In the genomic region with DNA sequence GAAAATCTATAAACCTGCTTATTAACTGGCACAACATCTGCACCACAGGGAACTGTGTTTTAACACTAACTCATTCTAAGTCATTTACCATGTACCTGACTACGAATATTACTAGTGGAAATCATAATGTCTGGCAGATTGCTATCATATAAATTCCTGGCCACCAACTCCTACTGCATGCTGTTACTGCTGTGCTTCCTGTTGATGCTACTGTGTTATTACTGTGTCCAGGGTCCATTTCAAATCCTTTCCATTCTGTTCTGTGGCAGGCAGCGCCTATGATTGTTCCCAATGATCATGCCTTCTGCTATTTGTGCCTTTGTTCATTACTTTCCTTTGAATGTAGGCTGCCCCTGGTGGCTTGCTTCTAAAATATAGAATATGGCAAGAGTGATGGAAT, we compare ENCODE assay signal across 25 cellular contexts.
"Had no signal": no experiment of that assay in that cellular context is flagged by ENCODE, and none has a peak within 500 bp of the region (broad histone marks: within the 10 kb centered on the region; RNA-seq: fewer than 3 reads in every experiment).

No MANE protein-coding gene starts in this region.

- DNase-seq: activated gamma-delta T cell treated with Interleukin-2 at 50 U/mL for 16 hours; activated T-cell treated with anti-CD3 and anti-CD28 coated beads, Interleukin-2, amount 50 U/mL, for 1 hour; aorta; caudate nucleus; dermis blood vessel endothelial cell; effector CD8-positive, alpha-beta T cell; erythroblast; foreskin fibroblast; kidney; lower lobe of right lung; mesendoderm; naive B cell; ovary; stimulated activated CD4-positive, alpha-beta T cell treated with anti-CD3 and anti-CD28 coated beads, Interleukin-12 subunit alpha, Interleukin-12 subunit beta, amount 100 ng/mL, for 4 hours; stimulated activated CD4-positive, alpha-beta T cell treated with anti-CD3 and anti-CD28 coated beads, Interleukin-4, amount 100 ng/mL, for 4 hours; stimulated activated naive CD8-positive, alpha-beta T cell treated with anti-CD3 and anti-CD28 coated beads, Interleukin-15, amount 100 ng/mL, for 72 hours; tibial artery; uterus had no signal

- H3K4me3 ChIP-seq: lower lobe of right lung, neural progenitor cell, ovary, prostate gland, right atrium auricular region, tibial artery, uterus had no signal

- H3K4me2 ChIP-seq: neural progenitor cell had no signal

- H3K27ac ChIP-seq: lower lobe of right lung, neural progenitor cell, ovary, prostate gland, uterus had no signal

- H3K4me3 Mint-ChIP-seq: activated naive CD4-positive, alpha-beta T cell treated with anti-CD3 and anti-CD28 coated beads, Interleukin-2, amount 50 U/mL, for 24 hours; brain; naive B cell; neural progenitor cell; stimulated activated naive CD8-positive, alpha-beta T cell treated with anti-CD3 and anti-CD28 coated beads, Interleukin-15, amount 100 ng/mL, for 72 hours; WTC11 had no signal

- ATAC-seq: left lobe of liver; lower lobe of right lung; stimulated activated naive CD8-positive, alpha-beta T cell treated with anti-CD3 and anti-CD28 coated beads, Interleukin-15, amount 100 ng/mL, for 72 hours; WTC11 had no signal

- H3K4me1 Mint-ChIP-seq: brain had no signal

- H3K36me3 ChIP-seq: lower lobe of right lung, neural progenitor cell, ovary, prostate gland, right atrium auricular region, tibial artery, uterus had no signal

- H3K27ac Mint-ChIP-seq: activated naive CD4-positive, alpha-beta T cell treated with anti-CD3 and anti-CD28 coated beads, Interleukin-2, amount 50 U/mL, for 24 hours; neural progenitor cell; stimulated activated naive CD8-positive, alpha-beta T cell treated with anti-CD3 and anti-CD28 coated beads, Interleukin-15, amount 100 ng/mL, for 72 hours; WTC11 had no signal

- H3K4me1 ChIP-seq: neural progenitor cell, prostate gland, uterus had no signal

- H3K9ac ChIP-seq: neural progenitor cell had no signal

- H3K27me3 ChIP-seq: neural progenitor cell, ovary, right atrium auricular region, tibial artery, uterus had no signal

- H2AFZ ChIP-seq: neural progenitor cell had no signal

- H3K9me3 Mint-ChIP-seq: activated naive CD4-positive, alpha-beta T cell treated with anti-CD3 and anti-CD28 coated beads, Interleukin-2, amount 50 U/mL, for 24 hours; brain; naive B cell; neural progenitor cell; stimulated activated naive CD8-positive, alpha-beta T cell treated with anti-CD3 and anti-CD28 coated beads, Interleukin-15, amount 100 ng/mL, for 72 hours; WTC11 had no signal

- H3K36me3 Mint-ChIP-seq: activated naive CD4-positive, alpha-beta T cell treated with anti-CD3 and anti-CD28 coated beads, Interleukin-2, amount 50 U/mL, for 24 hours; brain; naive B cell; neural progenitor cell; WTC11 had no signal

- H3K27me3 Mint-ChIP-seq: activated naive CD4-positive, alpha-beta T cell treated with anti-CD3 and anti-CD28 coated beads, Interleukin-2, amount 50 U/mL, for 24 hours; brain; naive B cell; stimulated activated naive CD8-positive, alpha-beta T cell treated with anti-CD3 and anti-CD28 coated beads, Interleukin-15, amount 100 ng/mL, for 72 hours had no signal

- H3K9me3 ChIP-seq: lower lobe of right lung, ovary, prostate gland, right atrium auricular region, tibial artery, uterus had no signal
